In the genomic region with DNA sequence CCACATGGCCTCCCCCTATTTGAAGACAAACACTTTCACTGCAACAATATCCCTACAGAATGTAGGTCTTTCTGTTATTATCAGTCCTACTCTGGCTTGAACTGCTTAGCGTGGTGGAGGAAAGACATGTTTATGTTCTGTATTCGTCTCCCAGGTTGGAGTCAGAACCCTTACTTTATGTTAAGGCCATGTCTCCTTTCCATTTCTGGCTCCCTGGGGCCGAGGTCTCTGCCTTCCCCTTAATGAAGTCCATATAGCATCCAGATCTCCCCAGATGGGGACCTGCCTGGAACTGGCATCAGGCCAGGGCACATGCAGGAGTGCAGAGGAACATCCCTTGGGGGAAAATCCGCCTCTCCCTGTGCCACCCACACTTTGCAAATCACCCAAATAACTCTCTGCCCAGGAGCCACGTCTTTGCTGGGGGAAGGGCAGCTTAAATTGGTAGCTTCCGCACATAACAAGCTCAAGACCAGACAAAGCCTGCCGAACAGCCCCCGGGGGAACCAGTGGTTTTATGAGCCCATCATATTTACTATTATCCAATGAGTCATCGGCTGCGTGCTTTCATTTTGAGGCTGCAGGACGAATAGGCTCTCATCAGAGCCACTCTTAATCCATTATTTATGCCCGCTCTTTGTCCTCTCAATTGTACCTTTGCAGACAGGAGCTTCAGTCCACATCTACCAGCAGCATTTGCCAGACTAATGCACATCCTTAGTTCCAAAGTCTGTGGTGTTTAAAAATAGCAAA, we compare ENCODE assay signal across 1 cellular context.
TF ChIP-seq lines count a peak whose summit lies in the region.

No MANE protein-coding gene starts in this region.

TF ChIP-seq in HEK293, 187 proteins besides CTCF, POLR2A, EP300 and RAD21 (continued from another document and continues in another):
- TF ChIP-seq, protein P1, sequence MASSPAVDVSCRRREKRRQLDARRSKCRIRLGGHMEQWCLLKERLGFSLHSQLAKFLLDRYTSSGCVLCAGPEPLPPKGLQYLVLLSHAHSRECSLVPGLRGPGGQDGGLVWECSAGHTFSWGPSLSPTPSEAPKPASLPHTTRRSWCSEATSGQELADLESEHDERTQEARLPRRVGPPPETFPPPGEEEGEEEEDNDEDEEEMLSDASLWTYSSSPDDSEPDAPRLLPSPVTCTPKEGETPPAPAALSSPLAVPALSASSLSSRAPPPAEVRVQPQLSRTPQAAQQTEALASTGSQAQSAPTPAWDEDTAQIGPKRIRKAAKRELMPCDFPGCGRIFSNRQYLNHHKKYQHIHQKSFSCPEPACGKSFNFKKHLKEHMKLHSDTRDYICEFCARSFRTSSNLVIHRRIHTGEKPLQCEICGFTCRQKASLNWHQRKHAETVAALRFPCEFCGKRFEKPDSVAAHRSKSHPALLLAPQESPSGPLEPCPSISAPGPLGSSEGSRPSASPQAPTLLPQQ (tag by site-specific recombination; IDR thresholded peaks at IDR 0.05): peak; percentile 77
- TF ChIP-seq, protein P2, sequence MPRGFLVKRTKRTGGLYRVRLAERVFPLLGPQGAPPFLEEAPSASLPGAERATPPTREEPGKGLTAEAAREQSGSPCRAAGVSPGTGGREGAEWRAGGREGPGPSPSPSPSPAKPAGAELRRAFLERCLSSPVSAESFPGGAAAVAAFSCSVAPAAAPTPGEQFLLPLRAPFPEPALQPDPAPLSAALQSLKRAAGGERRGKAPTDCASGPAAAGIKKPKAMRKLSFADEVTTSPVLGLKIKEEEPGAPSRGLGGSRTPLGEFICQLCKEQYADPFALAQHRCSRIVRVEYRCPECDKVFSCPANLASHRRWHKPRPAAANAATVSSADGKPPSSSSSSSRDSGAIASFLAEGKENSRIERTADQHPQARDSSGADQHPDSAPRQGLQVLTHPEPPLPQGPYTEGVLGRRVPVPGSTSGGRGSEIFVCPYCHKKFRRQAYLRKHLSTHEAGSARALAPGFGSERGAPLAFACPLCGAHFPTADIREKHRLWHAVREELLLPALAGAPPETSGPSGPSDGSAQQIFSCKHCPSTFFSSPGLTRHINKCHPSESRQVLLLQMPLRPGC (tag by site-specific recombination; IDR thresholded peaks at IDR 0.05): peak; percentile 97
- peak; percentile 36; the same call in 1 of the 2 replicates for TF ChIP-seq REPIN1 (tag by site-specific recombination; IDR thresholded peaks at IDR 0.05; ENCODE audit: low read depth)
- peak; percentile 28; the same call in 1 of the 2 replicates for TF ChIP-seq ZNF121 (tag by site-specific recombination; IDR thresholded peaks at IDR 0.05)
- TF ChIP-seq ZNF350 (tag by site-specific recombination; IDR thresholded peaks at IDR 0.05): no peak
- TF ChIP-seq ZNF785 (tag by site-specific recombination; IDR thresholded peaks at IDR 0.05): no peak
- peak; percentile 100 for TF ChIP-seq ZNF561 (tag by site-specific recombination; IDR thresholded peaks at IDR 0.05; ENCODE audit: borderline replicate concordance)
- TF ChIP-seq ZNF501 (tag by site-specific recombination; IDR thresholded peaks at IDR 0.05): peak; percentile 94
- TF ChIP-seq, protein P3, sequence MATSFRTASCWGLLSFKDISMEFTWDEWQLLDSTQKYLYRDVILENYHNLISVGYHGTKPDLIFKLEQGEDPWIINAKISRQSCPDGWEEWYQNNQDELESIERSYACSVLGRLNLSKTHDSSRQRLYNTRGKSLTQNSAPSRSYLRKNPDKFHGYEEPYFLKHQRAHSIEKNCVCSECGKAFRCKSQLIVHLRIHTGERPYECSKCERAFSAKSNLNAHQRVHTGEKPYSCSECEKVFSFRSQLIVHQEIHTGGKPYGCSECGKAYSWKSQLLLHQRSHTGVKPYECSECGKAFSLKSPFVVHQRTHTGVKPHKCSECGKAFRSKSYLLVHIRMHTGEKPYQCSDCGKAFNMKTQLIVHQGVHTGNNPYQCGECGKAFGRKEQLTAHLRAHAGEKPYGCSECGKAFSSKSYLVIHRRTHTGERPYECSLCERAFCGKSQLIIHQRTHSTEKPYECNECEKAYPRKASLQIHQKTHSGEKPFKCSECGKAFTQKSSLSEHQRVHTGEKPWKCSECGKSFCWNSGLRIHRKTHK (tag by site-specific recombination; IDR thresholded peaks at IDR 0.05): no peak
- TF ChIP-seq, protein P4, sequence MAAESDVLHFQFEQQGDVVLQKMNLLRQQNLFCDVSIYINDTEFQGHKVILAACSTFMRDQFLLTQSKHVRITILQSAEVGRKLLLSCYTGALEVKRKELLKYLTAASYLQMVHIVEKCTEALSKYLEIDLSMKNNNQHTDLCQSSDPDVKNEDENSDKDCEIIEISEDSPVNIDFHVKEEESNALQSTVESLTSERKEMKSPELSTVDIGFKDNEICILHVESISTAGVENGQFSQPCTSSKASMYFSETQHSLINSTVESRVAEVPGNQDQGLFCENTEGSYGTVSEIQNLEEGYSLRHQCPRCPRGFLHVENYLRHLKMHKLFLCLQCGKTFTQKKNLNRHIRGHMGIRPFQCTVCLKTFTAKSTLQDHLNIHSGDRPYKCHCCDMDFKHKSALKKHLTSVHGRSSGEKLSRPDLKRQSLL (tag by site-specific recombination; IDR thresholded peaks at IDR 0.05): peak; percentile 43; the same call in 1 of the 2 replicates
- no peak; the same call in 1 of the 2 replicates for TF ChIP-seq MZF1 (tag by site-specific recombination; IDR thresholded peaks at IDR 0.05; ENCODE audit: borderline replicate concordance)
- TF ChIP-seq ZNF548 (tag by site-specific recombination; IDR thresholded peaks at IDR 0.05): no peak
- peak; percentile 98 for TF ChIP-seq ZNF843 (tag by site-specific recombination; IDR thresholded peaks at IDR 0.05)
- TF ChIP-seq, protein P5, sequence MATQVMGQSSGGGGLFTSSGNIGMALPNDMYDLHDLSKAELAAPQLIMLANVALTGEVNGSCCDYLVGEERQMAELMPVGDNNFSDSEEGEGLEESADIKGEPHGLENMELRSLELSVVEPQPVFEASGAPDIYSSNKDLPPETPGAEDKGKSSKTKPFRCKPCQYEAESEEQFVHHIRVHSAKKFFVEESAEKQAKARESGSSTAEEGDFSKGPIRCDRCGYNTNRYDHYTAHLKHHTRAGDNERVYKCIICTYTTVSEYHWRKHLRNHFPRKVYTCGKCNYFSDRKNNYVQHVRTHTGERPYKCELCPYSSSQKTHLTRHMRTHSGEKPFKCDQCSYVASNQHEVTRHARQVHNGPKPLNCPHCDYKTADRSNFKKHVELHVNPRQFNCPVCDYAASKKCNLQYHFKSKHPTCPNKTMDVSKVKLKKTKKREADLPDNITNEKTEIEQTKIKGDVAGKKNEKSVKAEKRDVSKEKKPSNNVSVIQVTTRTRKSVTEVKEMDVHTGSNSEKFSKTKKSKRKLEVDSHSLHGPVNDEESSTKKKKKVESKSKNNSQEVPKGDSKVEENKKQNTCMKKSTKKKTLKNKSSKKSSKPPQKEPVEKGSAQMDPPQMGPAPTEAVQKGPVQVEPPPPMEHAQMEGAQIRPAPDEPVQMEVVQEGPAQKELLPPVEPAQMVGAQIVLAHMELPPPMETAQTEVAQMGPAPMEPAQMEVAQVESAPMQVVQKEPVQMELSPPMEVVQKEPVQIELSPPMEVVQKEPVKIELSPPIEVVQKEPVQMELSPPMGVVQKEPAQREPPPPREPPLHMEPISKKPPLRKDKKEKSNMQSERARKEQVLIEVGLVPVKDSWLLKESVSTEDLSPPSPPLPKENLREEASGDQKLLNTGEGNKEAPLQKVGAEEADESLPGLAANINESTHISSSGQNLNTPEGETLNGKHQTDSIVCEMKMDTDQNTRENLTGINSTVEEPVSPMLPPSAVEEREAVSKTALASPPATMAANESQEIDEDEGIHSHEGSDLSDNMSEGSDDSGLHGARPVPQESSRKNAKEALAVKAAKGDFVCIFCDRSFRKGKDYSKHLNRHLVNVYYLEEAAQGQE (tag by site-specific recombination; IDR thresholded peaks at IDR 0.05): no peak
- peak; percentile 93 for TF ChIP-seq WT1 (tag by site-specific recombination; IDR thresholded peaks at IDR 0.05)
- no peak for TF ChIP-seq ZNF585B (tag by site-specific recombination; IDR thresholded peaks at IDR 0.05)
- peak; percentile 95 for TF ChIP-seq TCF7L2 (IDR thresholded peaks at IDR 0.05; ENCODE audit: borderline replicate concordance, low read depth, low read length)
- TF ChIP-seq ZNF677 (tag by site-specific recombination; IDR thresholded peaks at IDR 0.05): no peak
- TF ChIP-seq, protein P6, sequence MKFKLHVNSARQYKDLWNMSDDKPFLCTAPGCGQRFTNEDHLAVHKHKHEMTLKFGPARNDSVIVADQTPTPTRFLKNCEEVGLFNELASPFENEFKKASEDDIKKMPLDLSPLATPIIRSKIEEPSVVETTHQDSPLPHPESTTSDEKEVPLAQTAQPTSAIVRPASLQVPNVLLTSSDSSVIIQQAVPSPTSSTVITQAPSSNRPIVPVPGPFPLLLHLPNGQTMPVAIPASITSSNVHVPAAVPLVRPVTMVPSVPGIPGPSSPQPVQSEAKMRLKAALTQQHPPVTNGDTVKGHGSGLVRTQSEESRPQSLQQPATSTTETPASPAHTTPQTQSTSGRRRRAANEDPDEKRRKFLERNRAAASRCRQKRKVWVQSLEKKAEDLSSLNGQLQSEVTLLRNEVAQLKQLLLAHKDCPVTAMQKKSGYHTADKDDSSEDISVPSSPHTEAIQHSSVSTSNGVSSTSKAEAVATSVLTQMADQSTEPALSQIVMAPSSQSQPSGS (tag by site-specific recombination; IDR thresholded peaks at IDR 0.05; ENCODE audit: low read depth): peak; percentile 81
- no peak for TF ChIP-seq ZNF544 (tag by site-specific recombination; IDR thresholded peaks at IDR 0.05)
- peak; percentile 89 for TF ChIP-seq FEZF1 (tag by site-specific recombination; IDR thresholded peaks at IDR 0.05)
- TF ChIP-seq, protein P7, sequence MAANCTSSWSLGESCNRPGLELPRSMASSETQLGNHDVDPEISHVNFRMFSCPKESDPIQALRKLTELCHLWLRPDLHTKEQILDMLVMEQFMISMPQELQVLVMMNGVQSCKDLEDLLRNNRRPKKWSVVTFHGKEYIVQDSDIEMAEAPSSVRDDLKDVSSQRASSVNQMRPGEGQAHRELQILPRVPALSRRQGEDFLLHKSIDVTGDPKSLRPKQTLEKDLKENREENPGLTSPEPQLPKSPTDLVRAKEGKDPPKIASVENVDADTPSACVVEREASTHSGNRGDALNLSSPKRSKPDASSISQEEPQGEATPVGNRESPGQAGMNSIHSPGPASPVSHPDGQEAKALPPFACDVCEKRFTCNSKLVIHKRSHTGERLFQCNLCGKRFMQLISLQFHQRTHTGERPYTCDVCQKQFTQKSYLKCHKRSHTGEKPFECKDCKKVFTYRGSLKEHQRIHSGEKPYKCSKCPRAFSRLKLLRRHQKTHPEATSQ (tag by site-specific recombination; IDR thresholded peaks at IDR 0.05): peak; percentile 42; the same call in 1 of the 2 replicates
- TF ChIP-seq ZIC2 (tag by site-specific recombination; IDR thresholded peaks at IDR 0.05): peak; percentile 82
- TF ChIP-seq SP2 (tag by site-specific recombination; IDR thresholded peaks at IDR 0.05): peak; percentile 46
- 0 out of 2 replicates have a peak, but pooled peaks have one; percentile 44 for TF ChIP-seq YY1 (tag by site-specific recombination; IDR thresholded peaks at IDR 0.05)
- no peak for TF ChIP-seq ZNF302 (tag by site-specific recombination; IDR thresholded peaks at IDR 0.05; ENCODE audit: low read depth)
- no peak for TF ChIP-seq ZNF768 (tag by site-specific recombination; IDR thresholded peaks at IDR 0.05)
- TF ChIP-seq GLIS1 (tag by site-specific recombination; IDR thresholded peaks at IDR 0.05): peak; percentile 98
- peak; percentile 94 for TF ChIP-seq ZXDB (tag by site-specific recombination; IDR thresholded peaks at IDR 0.05)
- TF ChIP-seq OSR2 (tag by site-specific recombination; IDR thresholded peaks at IDR 0.05): peak; percentile 100
- TF ChIP-seq, protein P8, sequence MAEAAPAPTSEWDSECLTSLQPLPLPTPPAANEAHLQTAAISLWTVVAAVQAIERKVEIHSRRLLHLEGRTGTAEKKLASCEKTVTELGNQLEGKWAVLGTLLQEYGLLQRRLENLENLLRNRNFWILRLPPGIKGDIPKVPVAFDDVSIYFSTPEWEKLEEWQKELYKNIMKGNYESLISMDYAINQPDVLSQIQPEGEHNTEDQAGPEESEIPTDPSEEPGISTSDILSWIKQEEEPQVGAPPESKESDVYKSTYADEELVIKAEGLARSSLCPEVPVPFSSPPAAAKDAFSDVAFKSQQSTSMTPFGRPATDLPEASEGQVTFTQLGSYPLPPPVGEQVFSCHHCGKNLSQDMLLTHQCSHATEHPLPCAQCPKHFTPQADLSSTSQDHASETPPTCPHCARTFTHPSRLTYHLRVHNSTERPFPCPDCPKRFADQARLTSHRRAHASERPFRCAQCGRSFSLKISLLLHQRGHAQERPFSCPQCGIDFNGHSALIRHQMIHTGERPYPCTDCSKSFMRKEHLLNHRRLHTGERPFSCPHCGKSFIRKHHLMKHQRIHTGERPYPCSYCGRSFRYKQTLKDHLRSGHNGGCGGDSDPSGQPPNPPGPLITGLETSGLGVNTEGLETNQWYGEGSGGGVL (tag by site-specific recombination; IDR thresholded peaks at IDR 0.05): peak; percentile 83
- peak; percentile 99 for TF ChIP-seq ZNF24 (tag by site-specific recombination; IDR thresholded peaks at IDR 0.05)
- peak; percentile 97 for TF ChIP-seq ZBTB1 (tag by site-specific recombination; IDR thresholded peaks at IDR 0.05)
- TF ChIP-seq ZNF324 (tag by site-specific recombination; IDR thresholded peaks at IDR 0.05): peak; percentile 93; the same call in 1 of the 2 replicates
- TF ChIP-seq ZNF146 (tag by site-specific recombination; IDR thresholded peaks at IDR 0.05): 0 out of 2 replicates have a peak, but pooled peaks have one; percentile 4
- peak; percentile 86 for TF ChIP-seq GLIS2 (tag by site-specific recombination; IDR thresholded peaks at IDR 0.05)
- peak; percentile 95 for TF ChIP-seq ZNF629 (tag by site-specific recombination; IDR thresholded peaks at IDR 0.05)
- peak; percentile 78; the same call in 1 of the 2 replicates for TF ChIP-seq GFI1B (tag by site-specific recombination; IDR thresholded peaks at IDR 0.05)
- 0 out of 2 replicates have a peak, but pooled peaks have one; percentile 57 for TF ChIP-seq ZFP37 (tag by site-specific recombination; IDR thresholded peaks at IDR 0.05)
- TF ChIP-seq ZNF133 (tag by site-specific recombination; IDR thresholded peaks at IDR 0.05): no peak
- peak; percentile 70 for TF ChIP-seq ZBTB8A (tag by site-specific recombination; IDR thresholded peaks at IDR 0.05)
- TF ChIP-seq ZNF473 (tag by site-specific recombination; IDR thresholded peaks at IDR 0.05): no peak
